In genomic region chr7:132618271-132618955, GRCh38 we compare ENCODE assay signal across 16 cellular contexts. TPM values are rescaled to one million over a fixed set of nuclear protein-coding genes. Genes with fewer than 3 reads are reported as not detected.
A peak's percentile ranks its signal among the peaks of the same experiment; 100 is the strongest.
DNase-seq lines count a peak whose midpoint lies in the region; ATAC-seq and TF ChIP-seq lines count a peak whose summit lies in the region.
"Had no signal": no experiment of that assay in that cellular context is flagged by ENCODE, and none has a peak within 500 bp of the region (broad histone marks: within the 10 kb centered on the region; RNA-seq: fewer than 3 reads in every experiment).

No MANE protein-coding gene starts in this region.

- 0 out of 2 replicates have a peak overlapping the region, but pooled peaks have one; percentile 19 for H3K27ac ChIP-seq in GM23248
- H3K27ac ChIP-seq in left ventricle myocardium inferior (replicated peaks): no peak overlapping the region

- no peaks in the 10 kb centered on the region for H3K9me2 ChIP-seq in GM23248 (ENCODE audit: insufficient read depth)

- in situ Hi-C loops in GM23248 (cut with MboI): no loop called here

- H3K4me1 ChIP-seq in GM23248 (ENCODE audit: insufficient read depth) (peaks cover 11% of the 10 kb centered on the region), adipocyte (ENCODE audit: control insufficient read depth, insufficient read depth, low read length) (peaks cover 10% of the 10 kb centered on the region), left ventricle myocardium inferior (no peaks in the 10 kb centered on the region)

- H3K36me3 ChIP-seq in GM23248 (ENCODE audit: low read depth): no peaks in the 10 kb centered on the region
- no peaks in the 10 kb centered on the region for H3K36me3 ChIP-seq in adipocyte (ENCODE audit: control insufficient read depth, insufficient read depth, low read length, severe bottlenecking)
- H3K36me3 ChIP-seq in left ventricle myocardium inferior: no peaks in the 10 kb centered on the region

- TF ChIP-seq CTCF in retinal pigment epithelial cell (conservative IDR thresholded peaks at IDR 0.05; ENCODE audit: low read depth, low read length) (no peak), left ventricle myocardium inferior (IDR thresholded peaks at IDR 0.05; ENCODE audit: borderline replicate concordance) (no peak)

- 0 out of 2 replicates have a peak, but pooled peaks cover 4% of the 10 kb centered on the region for H3F3A ChIP-seq in GM23248 (ENCODE audit: insufficient read depth)

- H3K4me3 ChIP-seq in GM23248: no peak overlapping the region
- H3K4me3 ChIP-seq in adipocyte (ENCODE audit: low read length): no peak overlapping the region
- no peak overlapping the region for H3K4me3 ChIP-seq in retinal pigment epithelial cell (ENCODE audit: low read length)
- no peak overlapping the region for H3K4me3 ChIP-seq in left ventricle myocardium inferior

- 59 to 65% methylated on average over 2 of the region's 2 CpGs for WGBS in GM23248 (ENCODE audit: low coverage in 1 of 2, low lambda C conversion rate in 2 of 2, missing lambda C conversion rate in 2 of 2), 2 experiments

- H3K27me3 ChIP-seq in GM23248 (replicated peaks; ENCODE audit: insufficient read depth) (no peaks in the 10 kb centered on the region), adipocyte (replicated peaks; ENCODE audit: control insufficient read depth, insufficient read depth, low read length) (no peaks in the 10 kb centered on the region), left ventricle myocardium inferior (ENCODE audit: low read depth) (peaks cover 8% of the 10 kb centered on the region)

- H3K4me2 ChIP-seq in GM23248 (ENCODE audit: unreplicated experiment): peak overlapping the region; percentile 8

- no peak for ATAC-seq in HG03354 (IDR thresholded peaks at IDR 0.05; ENCODE audit: poor library complexity, severe bottlenecking, unreplicated experiment)
- ATAC-seq in HG03457 (IDR thresholded peaks at IDR 0.05; ENCODE audit: unreplicated experiment): no peak
- ATAC-seq: Panc1 had no signal

- intact Hi-C loops in left ventricle myocardium inferior (cut with micrococcal nuclease): no loop called here

- peak; percentile 19 for DNase-seq in GM23248
- peak; percentile 11 for DNase-seq in adipocyte (ENCODE audit: low read depth)
- DNase-seq in iPS-NIHi11 (ENCODE audit: low spot score): peak; percentile 41
- peak; percentile 11 for DNase-seq in retinal pigment epithelial cell (ENCODE audit: low read depth)
- no peak for DNase-seq in NCI-H1436 (lab: John Stamatoyannopoulos, UW)
- no peak for DNase-seq in left ventricle myocardium inferior
- DNase-seq: COR-L47, DMS153, NCI-H1092, NCI-H2081 treated with DMSO at 0.1 percent for 48 hours, NCI-H510A had no signal

- peak overlapping the region; percentile 9; the same call in 1 of the 2 replicates for H3K9ac ChIP-seq in GM23248
- H3K9ac ChIP-seq in adipocyte (ENCODE audit: low read length): no peak overlapping the region

- no peaks in the 10 kb centered on the region for H3K79me2 ChIP-seq in GM23248 (ENCODE audit: insufficient read depth)

- H2AFZ ChIP-seq in GM23248: no peak overlapping the region

- H4K20me1 ChIP-seq in GM23248 (ENCODE audit: insufficient read depth): no peaks in the 10 kb centered on the region

- H3K9me3 ChIP-seq in GM23248 (ENCODE audit: low read depth): no peaks in the 10 kb centered on the region
- H3K9me3 ChIP-seq in adipocyte (ENCODE audit: control insufficient read depth, low read length): no peaks in the 10 kb centered on the region
- H3K9me3 ChIP-seq in left ventricle myocardium inferior (replicated peaks): peaks cover 6% of the 10 kb centered on the region

RNA-seq across cellular contexts. Expression of gene PLXNA4, which starts 42.1 kb away (rescaled TPM):
- total RNA-seq in GM23248 (2014; rRNA removed; shearing (Covaris generic)): 0.32 and 0.89 TPM in 2 replicates
- 0.01 TPM in 1 of 2 replicates, not detected in the other for polyA plus RNA-seq in GM23248 (2016; fragmentation: Nextera tagmentation; extraction: Ambion mirVana)
- total RNA-seq in left ventricle myocardium inferior: 18.1 TPM
- total RNA-seq: HT-29, MCF 10A had no signal

Comparison
In these comparisons a context has a peak if more than half of its experiments do, and no peak if none do; other contexts are left out.
1. DNase-seq: peak in GM23248 (single experiment), adipocyte (single experiment), iPS-NIHi11 (single experiment) and retinal pigment epithelial cell (single experiment); none in NCI-H1436 (single experiment) and left ventricle myocardium inferior (single experiment).
2. RNA of gene PLXNA4, which starts 42.1 kb away (total RNA-seq): 18.1 TPM in left ventricle myocardium inferior (single experiment); 0.32 to 0.89 TPM in GM23248; every median in the first group is over 10 times any median in the second.